In genomic region chr7:81623251-81623855, GRCh38 we compare ENCODE assay signal across 1 cellular context.
TF ChIP-seq lines count a peak whose summit lies in the region.

No MANE protein-coding gene starts in this region.

TF ChIP-seq in SK-N-SH treated with all-trans-retinoic acid at 6 μM for 48 hours, 23 proteins besides CTCF, POLR2A, EP300 and RAD21 (continued from another document):
- TF ChIP-seq POU6F1 (CRISPR knock-in tag; IDR thresholded peaks at IDR 0.05; ENCODE audit: borderline replicate concordance, low read depth), result no peak
